In the genomic region with DNA sequence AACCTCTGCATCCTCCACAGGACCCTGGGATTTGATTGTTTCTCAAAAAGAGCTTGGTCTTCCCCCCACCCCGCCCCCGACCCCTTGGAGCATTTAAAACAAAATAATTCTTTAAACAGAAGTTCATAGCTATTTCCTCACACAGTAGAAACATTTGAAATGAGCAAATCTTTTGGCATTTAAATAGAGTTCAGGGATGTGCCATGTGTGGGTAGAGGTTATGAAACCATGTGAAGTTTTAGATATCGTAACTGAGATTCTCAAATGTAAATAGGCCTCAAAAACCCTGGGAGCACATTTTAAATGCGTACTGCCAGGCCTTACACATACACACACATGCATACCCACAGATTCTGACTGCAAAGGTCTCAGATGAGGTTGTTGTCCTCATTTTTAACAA, we compare ENCODE assay signal across 1 cellular context.
TF ChIP-seq lines count a peak whose summit lies in the region.

No MANE protein-coding gene starts in this region.

TF ChIP-seq in SK-N-SH, 30 proteins besides CTCF, POLR2A, EP300 and RAD21 (continued from another document):
- TF ChIP-seq FOXJ3 (CRISPR knock-in tag; IDR thresholded peaks at IDR 0.05) (no peak), TCF12 (IDR thresholded peaks at IDR 0.05) (no peak), GABPA (IDR thresholded peaks at IDR 0.05; ENCODE audit: low read depth) (no peak), RXRA (IDR thresholded peaks at IDR 0.05; ENCODE audit: borderline replicate concordance, low read depth) (no peak), NRF1 (IDR thresholded peaks at IDR 0.05; ENCODE audit: low read depth, low read length) (no peak), USF1 (IDR thresholded peaks at IDR 0.05; ENCODE audit: borderline replicate concordance, low read depth) (no peak), NFIC (IDR thresholded peaks at IDR 0.05; ENCODE audit: borderline replicate concordance) (no peak), EZH2phosphoT487 (IDR thresholded peaks at IDR 0.05; ENCODE audit: borderline replicate concordance, low read depth) (no peak), YY1 (IDR thresholded peaks at IDR 0.05; ENCODE audit: low read depth) (no peak), MEF2A (IDR thresholded peaks at IDR 0.05; ENCODE audit: borderline replicate concordance, low read depth) (no peak), REST (IDR thresholded peaks at IDR 0.05; ENCODE audit: low read depth, low read length) (no peak)
